1 cellular context compared by ENCODE assay signal in genomic region chr6:28791002-28791383, GRCh38.
TF ChIP-seq lines count a peak whose summit lies in the region.

No MANE protein-coding gene starts in this region.

TF ChIP-seq in K562, 482 proteins besides CTCF, POLR2A, EP300 and RAD21 (continued from another document):
- TF ChIP-seq KLF6 (CRISPR knock-in tag; IDR thresholded peaks at IDR 0.05; ENCODE audit: borderline replicate concordance) (0 out of 2 replicates have a peak, but pooled peaks have one; percentile 57), PBX2 (CRISPR knock-in tag; IDR thresholded peaks at IDR 0.05; ENCODE audit: low read depth) (no peak), PBX2 (tag; conservative IDR thresholded peaks at IDR 0.05; ENCODE audit: low read depth) (0 out of 2 replicates have a peak, but pooled peaks have one; percentile 3), DNMT1 (IDR thresholded peaks at IDR 0.05) (peak; percentile 59; the same call in 1 of the 2 replicates), NCOA4 (IDR thresholded peaks at IDR 0.05; ENCODE audit: partially characterized antibody) (no peak), SMARCC2 (IDR thresholded peaks at IDR 0.05; ENCODE audit: low read depth) (peak; percentile 50; the same call in 1 of the 2 replicates), TARDBP (IDR thresholded peaks at IDR 0.05) (no peak), HDGF (IDR thresholded peaks at IDR 0.05) (peak; percentile 37; the same call in 1 of the 2 replicates), MAFF (IDR thresholded peaks at IDR 0.05; ENCODE audit: low read length) (peak; percentile 8; the same call in 1 of the 2 replicates), ZBTB40 (IDR thresholded peaks at IDR 0.05) (peak; percentile 6; the same call in 1 of the 2 replicates), ZBTB40 (CRISPR knock-in tag; IDR thresholded peaks at IDR 0.05) (no peak)
- TF ChIP-seq, protein P1, sequence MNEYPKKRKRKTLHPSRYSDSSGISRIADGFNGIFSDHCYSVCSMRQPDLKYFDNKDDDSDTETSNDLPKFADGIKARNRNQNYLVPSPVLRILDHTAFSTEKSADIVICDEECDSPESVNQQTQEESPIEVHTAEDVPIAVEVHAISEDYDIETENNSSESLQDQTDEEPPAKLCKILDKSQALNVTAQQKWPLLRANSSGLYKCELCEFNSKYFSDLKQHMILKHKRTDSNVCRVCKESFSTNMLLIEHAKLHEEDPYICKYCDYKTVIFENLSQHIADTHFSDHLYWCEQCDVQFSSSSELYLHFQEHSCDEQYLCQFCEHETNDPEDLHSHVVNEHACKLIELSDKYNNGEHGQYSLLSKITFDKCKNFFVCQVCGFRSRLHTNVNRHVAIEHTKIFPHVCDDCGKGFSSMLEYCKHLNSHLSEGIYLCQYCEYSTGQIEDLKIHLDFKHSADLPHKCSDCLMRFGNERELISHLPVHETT (CRISPR knock-in tag; conservative IDR thresholded peaks at IDR 0.05 in 1 of 2, IDR thresholded peaks at IDR 0.05 in 1 of 2): no peak
- TF ChIP-seq, protein P2, sequence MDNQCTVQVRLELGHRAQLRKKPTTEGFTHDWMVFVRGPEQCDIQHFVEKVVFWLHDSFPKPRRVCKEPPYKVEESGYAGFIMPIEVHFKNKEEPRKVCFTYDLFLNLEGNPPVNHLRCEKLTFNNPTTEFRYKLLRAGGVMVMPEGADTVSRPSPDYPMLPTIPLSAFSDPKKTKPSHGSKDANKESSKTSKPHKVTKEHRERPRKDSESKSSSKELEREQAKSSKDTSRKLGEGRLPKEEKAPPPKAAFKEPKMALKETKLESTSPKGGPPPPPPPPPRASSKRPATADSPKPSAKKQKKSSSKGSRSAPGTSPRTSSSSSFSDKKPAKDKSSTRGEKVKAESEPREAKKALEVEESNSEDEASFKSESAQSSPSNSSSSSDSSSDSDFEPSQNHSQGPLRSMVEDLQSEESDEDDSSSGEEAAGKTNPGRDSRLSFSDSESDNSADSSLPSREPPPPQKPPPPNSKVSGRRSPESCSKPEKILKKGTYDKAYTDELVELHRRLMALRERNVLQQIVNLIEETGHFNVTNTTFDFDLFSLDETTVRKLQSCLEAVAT (IDR thresholded peaks at IDR 0.05): peak in 1 of 2 experiments; percentile 17; a peak in 1 of 4 replicates
- TF ChIP-seq, protein P3, sequence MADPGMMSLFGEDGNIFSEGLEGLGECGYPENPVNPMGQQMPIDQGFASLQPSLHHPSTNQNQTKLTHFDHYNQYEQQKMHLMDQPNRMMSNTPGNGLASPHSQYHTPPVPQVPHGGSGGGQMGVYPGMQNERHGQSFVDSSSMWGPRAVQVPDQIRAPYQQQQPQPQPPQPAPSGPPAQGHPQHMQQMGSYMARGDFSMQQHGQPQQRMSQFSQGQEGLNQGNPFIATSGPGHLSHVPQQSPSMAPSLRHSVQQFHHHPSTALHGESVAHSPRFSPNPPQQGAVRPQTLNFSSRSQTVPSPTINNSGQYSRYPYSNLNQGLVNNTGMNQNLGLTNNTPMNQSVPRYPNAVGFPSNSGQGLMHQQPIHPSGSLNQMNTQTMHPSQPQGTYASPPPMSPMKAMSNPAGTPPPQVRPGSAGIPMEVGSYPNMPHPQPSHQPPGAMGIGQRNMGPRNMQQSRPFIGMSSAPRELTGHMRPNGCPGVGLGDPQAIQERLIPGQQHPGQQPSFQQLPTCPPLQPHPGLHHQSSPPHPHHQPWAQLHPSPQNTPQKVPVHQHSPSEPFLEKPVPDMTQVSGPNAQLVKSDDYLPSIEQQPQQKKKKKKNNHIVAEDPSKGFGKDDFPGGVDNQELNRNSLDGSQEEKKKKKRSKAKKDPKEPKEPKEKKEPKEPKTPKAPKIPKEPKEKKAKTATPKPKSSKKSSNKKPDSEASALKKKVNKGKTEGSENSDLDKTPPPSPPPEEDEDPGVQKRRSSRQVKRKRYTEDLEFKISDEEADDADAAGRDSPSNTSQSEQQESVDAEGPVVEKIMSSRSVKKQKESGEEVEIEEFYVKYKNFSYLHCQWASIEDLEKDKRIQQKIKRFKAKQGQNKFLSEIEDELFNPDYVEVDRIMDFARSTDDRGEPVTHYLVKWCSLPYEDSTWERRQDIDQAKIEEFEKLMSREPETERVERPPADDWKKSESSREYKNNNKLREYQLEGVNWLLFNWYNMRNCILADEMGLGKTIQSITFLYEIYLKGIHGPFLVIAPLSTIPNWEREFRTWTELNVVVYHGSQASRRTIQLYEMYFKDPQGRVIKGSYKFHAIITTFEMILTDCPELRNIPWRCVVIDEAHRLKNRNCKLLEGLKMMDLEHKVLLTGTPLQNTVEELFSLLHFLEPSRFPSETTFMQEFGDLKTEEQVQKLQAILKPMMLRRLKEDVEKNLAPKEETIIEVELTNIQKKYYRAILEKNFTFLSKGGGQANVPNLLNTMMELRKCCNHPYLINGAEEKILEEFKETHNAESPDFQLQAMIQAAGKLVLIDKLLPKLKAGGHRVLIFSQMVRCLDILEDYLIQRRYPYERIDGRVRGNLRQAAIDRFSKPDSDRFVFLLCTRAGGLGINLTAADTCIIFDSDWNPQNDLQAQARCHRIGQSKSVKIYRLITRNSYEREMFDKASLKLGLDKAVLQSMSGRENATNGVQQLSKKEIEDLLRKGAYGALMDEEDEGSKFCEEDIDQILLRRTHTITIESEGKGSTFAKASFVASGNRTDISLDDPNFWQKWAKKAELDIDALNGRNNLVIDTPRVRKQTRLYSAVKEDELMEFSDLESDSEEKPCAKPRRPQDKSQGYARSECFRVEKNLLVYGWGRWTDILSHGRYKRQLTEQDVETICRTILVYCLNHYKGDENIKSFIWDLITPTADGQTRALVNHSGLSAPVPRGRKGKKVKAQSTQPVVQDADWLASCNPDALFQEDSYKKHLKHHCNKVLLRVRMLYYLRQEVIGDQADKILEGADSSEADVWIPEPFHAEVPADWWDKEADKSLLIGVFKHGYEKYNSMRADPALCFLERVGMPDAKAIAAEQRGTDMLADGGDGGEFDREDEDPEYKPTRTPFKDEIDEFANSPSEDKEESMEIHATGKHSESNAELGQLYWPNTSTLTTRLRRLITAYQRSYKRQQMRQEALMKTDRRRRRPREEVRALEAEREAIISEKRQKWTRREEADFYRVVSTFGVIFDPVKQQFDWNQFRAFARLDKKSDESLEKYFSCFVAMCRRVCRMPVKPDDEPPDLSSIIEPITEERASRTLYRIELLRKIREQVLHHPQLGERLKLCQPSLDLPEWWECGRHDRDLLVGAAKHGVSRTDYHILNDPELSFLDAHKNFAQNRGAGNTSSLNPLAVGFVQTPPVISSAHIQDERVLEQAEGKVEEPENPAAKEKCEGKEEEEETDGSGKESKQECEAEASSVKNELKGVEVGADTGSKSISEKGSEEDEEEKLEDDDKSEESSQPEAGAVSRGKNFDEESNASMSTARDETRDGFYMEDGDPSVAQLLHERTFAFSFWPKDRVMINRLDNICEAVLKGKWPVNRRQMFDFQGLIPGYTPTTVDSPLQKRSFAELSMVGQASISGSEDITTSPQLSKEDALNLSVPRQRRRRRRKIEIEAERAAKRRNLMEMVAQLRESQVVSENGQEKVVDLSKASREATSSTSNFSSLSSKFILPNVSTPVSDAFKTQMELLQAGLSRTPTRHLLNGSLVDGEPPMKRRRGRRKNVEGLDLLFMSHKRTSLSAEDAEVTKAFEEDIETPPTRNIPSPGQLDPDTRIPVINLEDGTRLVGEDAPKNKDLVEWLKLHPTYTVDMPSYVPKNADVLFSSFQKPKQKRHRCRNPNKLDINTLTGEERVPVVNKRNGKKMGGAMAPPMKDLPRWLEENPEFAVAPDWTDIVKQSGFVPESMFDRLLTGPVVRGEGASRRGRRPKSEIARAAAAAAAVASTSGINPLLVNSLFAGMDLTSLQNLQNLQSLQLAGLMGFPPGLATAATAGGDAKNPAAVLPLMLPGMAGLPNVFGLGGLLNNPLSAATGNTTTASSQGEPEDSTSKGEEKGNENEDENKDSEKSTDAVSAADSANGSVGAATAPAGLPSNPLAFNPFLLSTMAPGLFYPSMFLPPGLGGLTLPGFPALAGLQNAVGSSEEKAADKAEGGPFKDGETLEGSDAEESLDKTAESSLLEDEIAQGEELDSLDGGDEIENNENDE (IDR thresholded peaks at IDR 0.05; ENCODE audit: low read depth, low read length): no peak
- TF ChIP-seq, protein P4, sequence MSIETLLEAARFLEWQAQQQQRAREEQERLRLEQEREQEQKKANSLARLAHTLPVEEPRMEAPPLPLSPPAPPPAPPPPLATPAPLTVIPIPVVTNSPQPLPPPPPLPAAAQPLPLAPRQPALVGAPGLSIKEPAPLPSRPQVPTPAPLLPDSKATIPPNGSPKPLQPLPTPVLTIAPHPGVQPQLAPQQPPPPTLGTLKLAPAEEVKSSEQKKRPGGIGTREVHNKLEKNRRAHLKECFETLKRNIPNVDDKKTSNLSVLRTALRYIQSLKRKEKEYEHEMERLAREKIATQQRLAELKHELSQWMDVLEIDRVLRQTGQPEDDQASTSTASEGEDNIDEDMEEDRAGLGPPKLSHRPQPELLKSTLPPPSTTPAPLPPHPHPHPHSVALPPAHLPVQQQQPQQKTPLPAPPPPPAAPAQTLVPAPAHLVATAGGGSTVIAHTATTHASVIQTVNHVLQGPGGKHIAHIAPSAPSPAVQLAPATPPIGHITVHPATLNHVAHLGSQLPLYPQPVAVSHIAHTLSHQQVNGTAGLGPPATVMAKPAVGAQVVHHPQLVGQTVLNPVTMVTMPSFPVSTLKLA (conservative IDR thresholded peaks at IDR 0.05): peak in 1 of 2 experiments; percentile 12; a peak in 1 of 4 replicates
